In the genomic region with DNA sequence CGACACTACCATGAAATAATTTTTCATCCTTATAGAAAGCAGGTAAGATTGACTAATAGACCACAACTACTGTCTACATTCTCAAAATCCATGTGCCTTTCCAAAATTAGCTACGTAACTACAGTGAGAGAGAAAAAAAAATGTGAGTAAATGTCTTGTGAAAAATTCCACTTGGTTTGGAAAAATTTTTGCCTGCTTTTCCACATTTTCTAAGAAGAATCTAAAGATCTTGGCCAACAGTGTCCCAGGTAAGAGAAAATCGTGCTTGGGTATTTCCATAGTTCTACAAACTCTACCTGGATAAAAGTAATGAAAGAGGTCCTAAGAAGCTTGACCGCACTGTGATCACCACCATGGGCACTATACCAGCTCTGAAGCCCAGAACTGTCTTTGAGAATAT, we compare ENCODE assay signal across 8 cellular contexts. TPM values are rescaled to one million over a fixed set of nuclear protein-coding genes. Genes with fewer than 3 reads are reported as not detected.
A peak's percentile ranks its signal among the peaks of the same experiment; 100 is the strongest.
DNase-seq lines count a peak whose midpoint lies in the region; ATAC-seq, FAIRE-seq and TF ChIP-seq lines count a peak whose summit lies in the region.

No MANE protein-coding gene starts in this region.

- H3K4me3 ChIP-seq in cardiac muscle cell (peak overlapping the region; percentile 75), astrocyte (ENCODE audit: insufficient read depth, low read depth, low read length) (no peak overlapping the region), tibial nerve (peak overlapping the region in 3 of 4 donors; percentile 67 to 84 (median 71))

- H3K4me3 Mint-ChIP-seq in astrocyte (ENCODE audit: unreplicated experiment), result peak overlapping the region; percentile 100
- peak overlapping the region; percentile 99 for H3K4me3 Mint-ChIP-seq in mesothelial cell of epicardium

- no peak overlapping the region for H3K9ac ChIP-seq in astrocyte (ENCODE audit: low read length)

- H4K20me1 ChIP-seq in astrocyte (ENCODE audit: insufficient read depth, low read length), result peaks cover 22% of the 10 kb centered on the region

- ATAC-seq in left ventricle myocardium superior, result no peak

- intact Hi-C loops in left ventricle myocardium superior (cut with micrococcal nuclease), result loop anchor here (10.0 kb wide), 1 partner anchor 96 kb away; no protein-coding TSS in a partner anchor

- DNase-seq in cardiac muscle cell (ENCODE audit: low read depth in 1 of 2, low spot score in 1 of 2) (no peak), left ventricle myocardium superior (no peak), astrocyte (ENCODE audit: low read depth) (no peak), mesothelial cell of epicardium (ENCODE audit: low spot score in 2 of 2, unreplicated experiment in 2 of 2) (no peak), tibial nerve (ENCODE audit: low spot score in 2 of 2) (no peak), hepatic stellate cell (ENCODE audit: low spot score) (no peak), C1 segment of cervical spinal cord (lab: John Stamatoyannopoulos, UW) (no peak), pons (ENCODE audit: low spot score) (no peak)

- H2AFZ ChIP-seq in astrocyte (ENCODE audit: low read depth, low read length), result no peak overlapping the region

- peak overlapping the region; percentile 98 for H3K4me2 ChIP-seq in astrocyte (ENCODE audit: low read length)

- TF ChIP-seq POLR2A in tibial nerve (IDR thresholded peaks at IDR 0.05), result no peak

- TF ChIP-seq CTCF in cardiac muscle cell (IDR thresholded peaks at IDR 0.05; ENCODE audit: low read depth, low read length) (no peak), astrocyte (IDR thresholded peaks at IDR 0.05; ENCODE audit: insufficient read depth, low read depth, low read length) (no peak), mesothelial cell of epicardium (IDR thresholded peaks at IDR 0.05; ENCODE audit: unreplicated experiment) (no peak), tibial nerve (IDR thresholded peaks at IDR 0.05) (no peak)

- H3K4me1 ChIP-seq in cardiac muscle cell (ENCODE audit: low read depth) (peaks cover 9% of the 10 kb centered on the region), astrocyte (ENCODE audit: insufficient read depth, low read length) (peaks cover 22% of the 10 kb centered on the region), tibial nerve (peaks cover 0 to 33% (median 14%) of the 10 kb centered on the region in 4 donors)

- peak overlapping the region; percentile 100 for H3K27ac Mint-ChIP-seq in astrocyte (ENCODE audit: unreplicated experiment)
- H3K27ac Mint-ChIP-seq in mesothelial cell of epicardium, result peak overlapping the region; percentile 100

- no peaks in the 10 kb centered on the region for H3K9me3 ChIP-seq in cardiac muscle cell (ENCODE audit: low read depth)
- H3K9me3 ChIP-seq in astrocyte (ENCODE audit: insufficient read depth, low read depth, low read length), result no peaks in the 10 kb centered on the region
- H3K9me3 ChIP-seq in tibial nerve, result no peaks in the 10 kb centered on the region

- H3K4me1 Mint-ChIP-seq in astrocyte (ENCODE audit: low read depth, unreplicated experiment) (peaks cover 21% of the 10 kb centered on the region), mesothelial cell of epicardium (peaks cover 31% of the 10 kb centered on the region)

- H3K79me2 ChIP-seq in astrocyte (ENCODE audit: insufficient read depth, low read length), result peaks cover 35% of the 10 kb centered on the region

- H3K9me3 Mint-ChIP-seq in astrocyte (ENCODE audit: unreplicated experiment), result no peaks in the 10 kb centered on the region
- no peaks in the 10 kb centered on the region for H3K9me3 Mint-ChIP-seq in mesothelial cell of epicardium

- H3K36me3 ChIP-seq in cardiac muscle cell (no peaks in the 10 kb centered on the region), astrocyte (ENCODE audit: insufficient read depth, low read length) (no peaks in the 10 kb centered on the region), tibial nerve (no peaks in the 10 kb centered on the region)

- WGBS in tibial nerve, 2 donors, result 87 to 92% methylated on average over 4 of the region's 4 CpGs

- no peak for TF ChIP-seq EP300 in tibial nerve (IDR thresholded peaks at IDR 0.05)

- H3K27me3 ChIP-seq in cardiac muscle cell (no peaks in the 10 kb centered on the region), astrocyte (ENCODE audit: insufficient read depth, low read length) (no peaks in the 10 kb centered on the region), tibial nerve (no peaks in the 10 kb centered on the region)

- H3K36me3 Mint-ChIP-seq in astrocyte (ENCODE audit: low read depth, unreplicated experiment) (no peaks in the 10 kb centered on the region), mesothelial cell of epicardium (no peaks in the 10 kb centered on the region)

- H3K27me3 Mint-ChIP-seq in astrocyte (ENCODE audit: low read depth, unreplicated experiment) (no peaks in the 10 kb centered on the region), mesothelial cell of epicardium (ENCODE audit: low read depth) (no peaks in the 10 kb centered on the region)

- H3K27ac ChIP-seq in cardiac muscle cell (peak overlapping the region; percentile 96), astrocyte (ENCODE audit: low read depth, low read length) (peak overlapping the region; percentile 15), tibial nerve (peak overlapping the region in 3 of 4 donors; percentile 89 to 97 (median 95))

- FAIRE-seq in astrocyte (lab: Jason Lieb, UNC), result no peak

RNA-seq across cellular contexts. Expression of a gene that starts 1.4 kb away (rescaled TPM):
- total RNA-seq in cardiac muscle cell (34.8 and 48.7 TPM in 2 replicates), left ventricle myocardium superior (65.9 TPM), astrocyte (51.1 and 55.1 TPM in 2 replicates), mesothelial cell of epicardium (57.4 to 59.4 TPM (median 58.3 TPM) in 3 replicates), tibial nerve (10 to 100 TPM; 28.8 to 45.4 (median 37.7) TPM)
- polyA plus RNA-seq in cardiac muscle cell, result 22.4 and 24.4 TPM in 2 replicates

RNA-seq across cellular contexts. Expression of a gene that starts 6.6 kb away (rescaled TPM):
- total RNA-seq in cardiac muscle cell (5.1 and 11.3 TPM in 2 replicates), left ventricle myocardium superior (15.9 TPM), astrocyte (13.0 and 15.1 TPM in 2 replicates), mesothelial cell of epicardium (19.0 to 21.3 TPM (median 20.3 TPM) in 3 replicates), tibial nerve (100 to 1,000 TPM in 1 of 4 donors, 10 to 100 TPM in 3; 66.9 to 100 (median 90.5) TPM)
- 17.0 and 27.1 TPM in 2 replicates for polyA plus RNA-seq in cardiac muscle cell

Comparison
In these comparisons a context has a peak if more than half of its experiments do, and no peak if none do; other contexts are left out.
1. H3K27ac ChIP-seq: peak in every context shown above with its lines; median percentile 96 in cardiac muscle cell; 95 in tibial nerve; 15 in astrocyte.